ENCODE assay signal across 8 cellular contexts in the genomic region with DNA sequence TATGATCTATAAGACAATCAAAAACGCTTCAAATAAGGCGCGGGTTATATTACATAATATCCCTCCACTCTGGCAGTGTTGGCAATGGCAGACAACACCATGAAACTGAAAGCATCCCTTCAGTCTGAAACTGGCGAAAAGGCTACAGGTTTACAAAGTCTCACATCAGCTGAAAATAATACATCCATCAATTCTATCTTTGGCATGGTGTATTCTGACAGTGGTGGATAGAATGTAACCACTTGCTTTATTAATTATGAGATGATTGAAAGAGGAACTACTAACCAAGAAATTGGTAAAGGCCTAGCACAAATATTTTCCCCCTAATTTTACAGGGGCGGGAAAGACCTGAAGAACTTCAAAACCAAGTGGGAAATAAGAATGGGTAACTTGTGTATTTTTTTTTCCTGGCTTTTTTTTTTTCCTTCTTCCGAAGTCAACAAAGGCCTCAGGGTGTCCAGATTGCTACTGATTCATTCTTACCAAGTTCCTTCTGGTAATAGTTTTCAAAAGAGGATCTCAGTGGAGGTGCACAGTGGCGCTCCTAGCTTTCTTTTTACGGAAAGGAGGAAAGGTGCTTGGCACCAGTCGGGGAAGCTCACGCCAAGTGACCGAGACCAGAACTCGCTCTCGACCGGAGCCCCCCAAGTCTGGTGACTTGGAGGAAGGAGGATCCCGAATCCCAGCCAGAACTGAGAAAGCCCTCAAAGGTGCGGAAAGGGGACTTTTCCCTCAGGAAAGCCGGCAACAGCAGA. TPM values are rescaled to one million over a fixed set of nuclear protein-coding genes. Genes with fewer than 3 reads are reported as not detected.
A peak's percentile ranks its signal among the peaks of the same experiment; 100 is the strongest.
DNase-seq lines count a peak whose midpoint lies in the region; ATAC-seq and TF ChIP-seq lines count a peak whose summit lies in the region.

No MANE protein-coding gene starts in this region.

- H3K4me3 ChIP-seq in AG04449 (ENCODE audit: low read depth, low read length) (peak overlapping the region; percentile 84), mucosa of rectum (ENCODE audit: low read length in 2 of 2) (peak overlapping the region; percentile 92 to 97)
- peak overlapping the region; percentile 91 for H3K4me3 ChIP-seq in effector memory CD4-positive, alpha-beta T cell (ENCODE audit: insufficient read depth, low read depth, low read length, poor library complexity, severe bottlenecking)

- H3K9ac ChIP-seq in mucosa of rectum (ENCODE audit: low read depth in 1 of 2, low read length in 2 of 2) = peak overlapping the region; percentile 83 to 95

- POLR2A ChIA-PET in AG04449 (lab: Yijun Ruan, JAX) = interaction anchor here (1.1 to 2.1 kb wide), 2 partner anchors 12 to 14 kb away, joined by 4 to 7 read pairs; no protein-coding TSS in a partner anchor

- no peaks in the 10 kb centered on the region for H3K36me3 ChIP-seq in effector memory CD4-positive, alpha-beta T cell (ENCODE audit: control insufficient read depth, insufficient read depth, low read length)
- no peaks in the 10 kb centered on the region for H3K36me3 ChIP-seq in mucosa of rectum (ENCODE audit: control insufficient read depth in 2 of 2, insufficient read depth in 2 of 2, low read length in 2 of 2)

- ATAC-seq in HG03025 (IDR thresholded peaks at IDR 0.05; ENCODE audit: low FRiP score, unreplicated experiment) = peak; percentile 22

- DNase-seq in AG04449 (ENCODE audit: low read depth, low spot score) = no peak
- DNase-seq in GM13976 (ENCODE audit: low spot score) = peak; percentile 54
- peak; percentile 42 for DNase-seq in RPMI7951 (ENCODE audit: low read depth)
- DNase-seq in effector memory CD4-positive, alpha-beta T cell = no peak
- no peak for DNase-seq in stimulated activated CD4-positive, alpha-beta T cell treated with anti-CD3 and anti-CD28 coated beads, Interleukin-4, amount 100 ng/mL, for 1 hour
- DNase-seq in NK-92 (lab: John Stamatoyannopoulos, UW; ENCODE audit: unreplicated experiment) = no peak

- in situ Hi-C loops in GM13976 (cut with MboI; ENCODE audit: low sequenced_read_pairs, unreplicated experiment) = no loop called here

- H3K4me1 ChIP-seq in effector memory CD4-positive, alpha-beta T cell (ENCODE audit: control insufficient read depth, insufficient read depth, low read length, poor library complexity, severe bottlenecking) = peaks cover 4% of the 10 kb centered on the region
- peaks cover 0 to 3% of the 10 kb centered on the region in 2 donors for H3K4me1 ChIP-seq in mucosa of rectum (ENCODE audit: control insufficient read depth in 2 of 2, insufficient read depth in 2 of 2, low read length in 2 of 2)

- H3K27me3 ChIP-seq in effector memory CD4-positive, alpha-beta T cell (replicated peaks; ENCODE audit: control insufficient read depth, insufficient read depth, low read length, poor library complexity, severe bottlenecking) = no peaks in the 10 kb centered on the region
- H3K27me3 ChIP-seq in mucosa of rectum (ENCODE audit: control insufficient read depth in 2 of 2, insufficient read depth in 2 of 2, low read length in 2 of 2) = no peaks in the 10 kb centered on the region

- TF ChIP-seq CTCF in AG04449 (IDR thresholded peaks at IDR 0.05; ENCODE audit: insufficient read depth, low read length, missing control alignments) (no peak), GM13976 (IDR thresholded peaks at IDR 0.05; ENCODE audit: borderline replicate concordance, control extremely low read depth, extremely low read depth, insufficient read depth, missing control alignments) (no peak)

- H3K27ac ChIP-seq in effector memory CD4-positive, alpha-beta T cell (ENCODE audit: insufficient read depth, low read length, poor library complexity, severe bottlenecking) = peak overlapping the region; percentile 73
- H3K27ac ChIP-seq in mucosa of rectum (ENCODE audit: low read depth in 2 of 2, low read length in 2 of 2) = peak overlapping the region; percentile 81 to 89

- CTCF ChIA-PET in AG04449 (lab: Yijun Ruan, JAX) = interaction anchor here (1.8 to 2.7 kb wide), 4 partner anchors 11 to 46 kb away, joined by 6 to 17 read pairs (median 8); no protein-coding TSS in a partner anchor

- no peaks in the 10 kb centered on the region for H3K9me3 ChIP-seq in effector memory CD4-positive, alpha-beta T cell (ENCODE audit: control insufficient read depth, low read length)
- no peaks in the 10 kb centered on the region for H3K9me3 ChIP-seq in mucosa of rectum (ENCODE audit: control insufficient read depth in 2 of 2, low read length in 2 of 2)

RNA-seq across cellular contexts. Expression of gene UBA6, which starts 0.7 kb away (rescaled TPM):
- total RNA-seq in RPMI7951 (2014; rRNA removed; shearing (Covaris generic)) = 157 and 162 TPM in 2 replicates

RNA-seq across cellular contexts. Expression of gene GNRHR, which starts 53.9 kb away (rescaled TPM):
- total RNA-seq in RPMI7951 (2014; rRNA removed; shearing (Covaris generic)) = not detected in 2 replicates

Comparison
In these comparisons a context has a peak if more than half of its experiments do, and no peak if none do; other contexts are left out.
1. DNase-seq: peak in GM13976 (single experiment) and RPMI7951 (single experiment); none in AG04449 (single experiment), effector memory CD4-positive, alpha-beta T cell (0 of 3), stimulated activated CD4-positive, alpha-beta T cell treated with anti-CD3 and anti-CD28 coated beads, Interleukin-4, amount 100 ng/mL, for 1 hour (single experiment) and NK-92 (single experiment).
2. Peak in every context shown above with its lines, with median percentiles within 50 percentile points of each other: H3K4me3 ChIP-seq.